ENCODE assay signal across 11 cellular contexts in genomic region chr2:174593041-174593440, GRCh38. TPM values are rescaled to one million over a fixed set of nuclear protein-coding genes. Genes with fewer than 3 reads are reported as not detected.
DNase-seq lines count a peak whose midpoint lies in the region; ATAC-seq, FAIRE-seq and TF ChIP-seq lines count a peak whose summit lies in the region.
"Had no signal": no experiment of that assay in that cellular context is flagged by ENCODE, and none has a peak within 500 bp of the region (broad histone marks: within the 10 kb centered on the region; RNA-seq: fewer than 3 reads in every experiment).

No MANE protein-coding gene starts in this region.

- H3K36me3 ChIP-seq in right lobe of liver (no peaks in the 10 kb centered on the region), HepG2 (replicated peaks in 1 of 2; ENCODE audit: control insufficient read depth in 1 of 2, insufficient read depth in 2 of 2, low read length in 2 of 2) (no peaks in the 10 kb centered on the region), muscle layer of duodenum (ENCODE audit: control insufficient read depth in 1 of 2, insufficient read depth in 2 of 2, low read length in 2 of 2) (peaks cover 0 to 5% of the 10 kb centered on the region in 2 donors), uterus (no peaks in the 10 kb centered on the region)
- H3K36me3 ChIP-seq: gastroesophageal sphincter had no signal

- H4K20me1 ChIP-seq in HepG2 (ENCODE audit: insufficient read depth, low read length), result no peaks in the 10 kb centered on the region

- H3K4me3 ChIP-seq in right lobe of liver, result no peak overlapping the region
- no peak overlapping the region for H3K4me3 ChIP-seq in HepG2 (replicated peaks in 1 of 3; ENCODE audit: insufficient read depth in 1 of 3, low read depth in 2 of 3, low read length in 3 of 3)
- peak overlapping the region in 1 of 2 donors; percentile 38 for H3K4me3 ChIP-seq in muscle layer of duodenum (ENCODE audit: low read depth in 1 of 2, low read length in 2 of 2)
- no peak overlapping the region for H3K4me3 ChIP-seq in uterus
- H3K4me3 ChIP-seq: gastroesophageal sphincter had no signal

- H3K4me3 Mint-ChIP-seq in activated CD8-positive, alpha-beta T cell treated with anti-CD3 and anti-CD28 coated beads for 36 hours, result peak overlapping the region; percentile 87

- H3K4me2 ChIP-seq in HepG2 (ENCODE audit: low read depth, low read length), result no peak overlapping the region

- no peaks in the 10 kb centered on the region for H3K27me3 Mint-ChIP-seq in activated CD8-positive, alpha-beta T cell treated with anti-CD3 and anti-CD28 coated beads for 36 hours

- H3K9me3 ChIP-seq in right lobe of liver (no peaks in the 10 kb centered on the region), HepG2 (ENCODE audit: low read length) (no peaks in the 10 kb centered on the region), muscle layer of duodenum (ENCODE audit: control insufficient read depth in 1 of 2, low read length in 2 of 2) (no peaks in the 10 kb centered on the region), uterus (no peaks in the 10 kb centered on the region)
- H3K9me3 ChIP-seq: gastroesophageal sphincter had no signal

- H3K4me1 ChIP-seq in right lobe of liver (no peaks in the 10 kb centered on the region), HepG2 (ENCODE audit: insufficient read depth, low read length) (no peaks in the 10 kb centered on the region), muscle layer of duodenum (ENCODE audit: control insufficient read depth in 1 of 2, insufficient read depth in 2 of 2, low read length in 2 of 2) (peaks cover 11 to 22% of the 10 kb centered on the region in 2 donors), uterus (peaks cover 3 to 9% of the 10 kb centered on the region in 2 donors)

- TF ChIP-seq RAD21 in HepG2 (CRISPR knock-in tag; IDR thresholded peaks at IDR 0.05), result no peak

- CTCF ChIA-PET in HepG2 (lab: Yijun Ruan, JAX; ENCODE audit: low intra/inter-chr PET ratio, low total read pairs), result no interaction called here
- CTCF ChIA-PET in activated CD8-positive, alpha-beta T cell treated with anti-CD3 and anti-CD28 coated beads for 36 hours (lab: Charles Lee), result interaction anchor here (1.2 to 6.2 kb wide), 10 partner anchors 10 to 94 kb away, joined by 3 to 37 read pairs (median 10); no protein-coding TSS in a partner anchor

- ATAC-seq in right lobe of liver (no peak), HepG2 (no peak), GM21786 (IDR thresholded peaks at IDR 0.05; ENCODE audit: unreplicated experiment) (no peak), GM18519 (IDR thresholded peaks at IDR 0.05; ENCODE audit: low FRiP score, unreplicated experiment) (no peak)
- ATAC-seq in activated CD8-positive, alpha-beta T cell treated with anti-CD3 and anti-CD28 coated beads for 36 hours, result no peak

- no peak overlapping the region for H3K9ac ChIP-seq in HepG2 (ENCODE audit: insufficient read depth, low read depth, low read length)

- TF ChIP-seq EP300 in HepG2 (IDR thresholded peaks at IDR 0.05; ENCODE audit: low read depth in 2 of 2, low read length in 2 of 2) (no peak), HepG2 (CRISPR knock-in tag; IDR thresholded peaks at IDR 0.05; ENCODE audit: borderline replicate concordance) (no peak)

- H3K9me3 Mint-ChIP-seq in activated CD8-positive, alpha-beta T cell treated with anti-CD3 and anti-CD28 coated beads for 36 hours, result no peaks in the 10 kb centered on the region

- no peak overlapping the region for H2AFZ ChIP-seq in HepG2 (ENCODE audit: low read length)

- BruUV-seq in HepG2 (replicated peaks; lab: Mats Ljungman, UMichigan), result no TSS peak

- no peak for FAIRE-seq in HepG2 (lab: Jason Lieb, UNC)
- FAIRE-seq: colon had no signal

- H3K27ac ChIP-seq in right lobe of liver, result peak overlapping the region in 2 of 3 donors; percentile 7 to 64
- no peak overlapping the region for H3K27ac ChIP-seq in HepG2 (ENCODE audit: extremely low read length, insufficient read depth, low read length)
- peak overlapping the region; percentile 92 for H3K27ac ChIP-seq in muscle layer of duodenum (ENCODE audit: low read length)
- peak overlapping the region; percentile 6 to 44 for H3K27ac ChIP-seq in uterus

- H3K4me1 Mint-ChIP-seq in activated CD8-positive, alpha-beta T cell treated with anti-CD3 and anti-CD28 coated beads for 36 hours (ENCODE audit: low read depth), result peaks cover 42% of the 10 kb centered on the region

- peaks cover 82% of the 10 kb centered on the region for H3K36me3 Mint-ChIP-seq in activated CD8-positive, alpha-beta T cell treated with anti-CD3 and anti-CD28 coated beads for 36 hours (ENCODE audit: low read depth)

- intact Hi-C loops in right lobe of liver (cut with DNase I), result no loop called here
- intact Hi-C loops in HepG2 (cut with micrococcal nuclease; ENCODE audit: unreplicated experiment), result no loop called here
- intact Hi-C loops in activated CD8-positive, alpha-beta T cell treated with anti-CD3 and anti-CD28 coated beads for 36 hours (cut with micrococcal nuclease), result loop anchor here (10.0 kb wide), 1 partner anchor 98 kb away; no protein-coding TSS in a partner anchor
- intact Hi-C loops in uterus (cut with DNase I; ENCODE audit: low total_unique reads), result no loop called here

- no peaks in the 10 kb centered on the region for H3K79me2 ChIP-seq in HepG2 (ENCODE audit: insufficient read depth, low read length)

- TF ChIP-seq CTCF in right lobe of liver (IDR thresholded peaks at IDR 0.05), result no peak
- no peak for TF ChIP-seq CTCF in HepG2 (CRISPR knock-in tag; IDR thresholded peaks at IDR 0.05)
- TF ChIP-seq CTCF in activated CD8-positive, alpha-beta T cell treated with anti-CD3 and anti-CD28 coated beads for 36 hours (IDR thresholded peaks at IDR 0.05), result no peak
- TF ChIP-seq CTCF in uterus (IDR thresholded peaks at IDR 0.05), result no peak

- H3K27me3 ChIP-seq in right lobe of liver (no peaks in the 10 kb centered on the region), HepG2 (ENCODE audit: control insufficient read depth in 1 of 2, insufficient read depth in 2 of 2, low read length in 2 of 2) (peaks cover 0 to 14% of the 10 kb centered on the region in 2 experiments; a peak in 1 of 5 replicates), muscle layer of duodenum (ENCODE audit: low read depth, low read length) (no peaks in the 10 kb centered on the region), uterus (no peaks in the 10 kb centered on the region)
- H3K27me3 ChIP-seq: gastroesophageal sphincter had no signal

- DNase-seq in right lobe of liver (no peak), HepG2 (ENCODE audit: low spot score) (no peak), uterus (no peak), GM19238 (ENCODE audit: insufficient read length, low spot score) (no peak)
- no peak for DNase-seq in activated CD8-positive, alpha-beta T cell treated with anti-CD3 and anti-CD28 coated beads for 36 hours
- DNase-seq: NCI-H446 had no signal

- no peak for TF ChIP-seq POLR2A in right lobe of liver (IDR thresholded peaks at IDR 0.05)
- no peak for TF ChIP-seq POLR2A in HepG2 (IDR thresholded peaks at IDR 0.05; ENCODE audit: insufficient read depth in 1 of 2, low read depth in 2 of 2, low read length in 2 of 2)
- TF ChIP-seq POLR2A in uterus (IDR thresholded peaks at IDR 0.05), result no peak

- POLR2A ChIA-PET in HepG2 (lab: Yijun Ruan, JAX), result no interaction called here
- POLR2A ChIA-PET in activated CD8-positive, alpha-beta T cell treated with anti-CD3 and anti-CD28 coated beads for 36 hours (lab: Charles Lee), result interaction anchor here (0.9 to 12.4 kb wide), 11 partner anchors 10 to 106 kb away, joined by 3 to 198 read pairs (median 5); partner anchors contain the start of gene GPR155

- H3K27ac Mint-ChIP-seq in activated CD8-positive, alpha-beta T cell treated with anti-CD3 and anti-CD28 coated beads for 36 hours, result peak overlapping the region; percentile 99

- in situ Hi-C loops in HepG2 (cut with HindIII; ENCODE audit: extremely low pct_ligation_motif_present, low pct_unique_long_range_greater_than_20kb), result no loop called here

TF ChIP-seq in HepG2, 621 proteins besides CTCF, POLR2A, EP300 and RAD21 (continues in another document):
- TF ChIP-seq WIZ (CRISPR knock-in tag; IDR thresholded peaks at IDR 0.05) (no peak), ZSCAN29 (CRISPR knock-in tag; conservative IDR thresholded peaks at IDR 0.05) (no peak), ZNF431 (CRISPR knock-in tag; IDR thresholded peaks at IDR 0.05; ENCODE audit: borderline replicate concordance, low read depth) (no peak), SSRP1 (CRISPR knock-in tag; IDR thresholded peaks at IDR 0.05) (no peak), KDM1A (CRISPR knock-in tag; IDR thresholded peaks at IDR 0.05) (no peak)

RNA-seq across cellular contexts. Expression of gene WIPF1, which starts 4.6 kb away (rescaled TPM):
- 10 to 100 TPM in 1 of 6 experiments, 1 to 10 TPM in 5; 5.0 to 15.3 (median 7.1) TPM for total RNA-seq in right lobe of liver
- total RNA-seq in HepG2 (2016; rRNA removed; fragmentation: Illumina TruSeq; extraction: Trizol), result not detected in 2 replicates
- not detected in 2 replicates for total RNA-seq in HepG2 (2016; cell fraction: cytosol; rRNA removed; fragmentation: Illumina TruSeq; extraction: Trizol; ENCODE audit: low read depth)
- total RNA-seq in HepG2 (2016; cell fraction: insoluble cytoplasmic fraction; rRNA removed; fragmentation: Illumina TruSeq; extraction: Trizol), result not detected in 2 replicates
- total RNA-seq in HepG2 (2016; cell fraction: membrane; rRNA removed; fragmentation: Illumina TruSeq; extraction: Trizol), result not detected in 2 replicates
- not detected in 2 replicates for total RNA-seq in HepG2 (2016; cell fraction: nucleus; rRNA removed; fragmentation: Illumina TruSeq; extraction: Trizol)
- 0.01 TPM in 1 of 2 replicates, not detected in the other for polyA plus RNA-seq in HepG2 (2011; rRNA removed)
- 0.04 TPM in 1 of 2 replicates, not detected in the other for polyA plus RNA-seq in HepG2 (2011; cell fraction: cytosol; rRNA removed)
- polyA plus RNA-seq in HepG2 (2011; cell fraction: nucleus; rRNA removed), result 0.03 TPM in 1 of 2 replicates, not detected in the other
- polyA plus RNA-seq in HepG2 (2012), result not detected in 2 replicates
- not detected in 2 replicates for polyA plus RNA-seq in HepG2 (2016; cell fraction: cytosol; fragmentation: Illumina TruSeq; extraction: Trizol; ENCODE audit: low read depth)
- not detected in 2 replicates for polyA plus RNA-seq in HepG2 (2016; cell fraction: insoluble cytoplasmic fraction; fragmentation: Illumina TruSeq; extraction: Trizol; ENCODE audit: low read depth)
- not detected in 2 replicates for polyA plus RNA-seq in HepG2 (2016; cell fraction: membrane; fragmentation: Illumina TruSeq; extraction: Trizol; ENCODE audit: low read depth)
- not detected in 2 replicates for polyA plus RNA-seq in HepG2 (2016; cell fraction: nucleus; fragmentation: Illumina TruSeq; extraction: Trizol; ENCODE audit: insufficient read depth, low read depth)
- 0.16 TPM in 1 of 2 replicates, not detected in the other for polyA minus RNA-seq in HepG2 (2011; rRNA and poly(A)+ RNA removed; ENCODE audit: low replicate concordance)
- polyA minus RNA-seq in HepG2 (2011; cell fraction: cytosol; rRNA and poly(A)+ RNA removed), result not detected in 2 replicates
- polyA minus RNA-seq in HepG2 (2011; cell fraction: nucleus; rRNA and poly(A)+ RNA removed), result not detected in 2 replicates
- total RNA-seq in activated CD8-positive, alpha-beta T cell treated with anti-CD3 and anti-CD28 coated beads for 36 hours, result 100 to 1,000 TPM; 361 to 365 TPM
- 10 to 100 TPM; 12.3 to 61.9 (median 26.3) TPM for total RNA-seq in uterus

Comparison
In these comparisons a context has a peak if more than half of its experiments do, and no peak if none do; other contexts are left out.
1. RNA of gene WIPF1, which starts 4.6 kb away (total RNA-seq): 361 to 365 TPM in activated CD8-positive, alpha-beta T cell treated with anti-CD3 and anti-CD28 coated beads for 36 hours; 12.3 to 61.9 TPM in uterus, 5.0 to 15.3 TPM in right lobe of liver and not detected in HepG2; every median in the first group is over 4 times any median in the second.